9 cellular contexts compared by ENCODE assay signal in genomic region chr6:138001750-138002349, GRCh38.
DNase-seq lines count a peak whose midpoint lies in the region; ATAC-seq and TF ChIP-seq lines count a peak whose summit lies in the region.
"Had no signal": no experiment of that assay in that cellular context is flagged by ENCODE, and none has a peak within 500 bp of the region (broad histone marks: within the 10 kb centered on the region; RNA-seq: fewer than 3 reads in every experiment).

No MANE protein-coding gene starts in this region.

- no peaks in the 10 kb centered on the region for H3K36me3 ChIP-seq in CD8-positive, alpha-beta T cell (ENCODE audit: insufficient read depth, low read length)
- H3K36me3 ChIP-seq in SK-N-MC (ENCODE audit: insufficient read depth, low read length) (no peaks in the 10 kb centered on the region), prostate gland (no peaks in the 10 kb centered on the region)

- intact Hi-C loops in CD8-positive, alpha-beta T cell (cut with DNase I, micrococcal nuclease): loop anchor here (1.0 to 10.0 kb wide), 7 partner anchors 107 to 907 kb away; partner anchors contain the start of gene SMIM28 (in 1 of the 2)
- intact Hi-C loops in prostate gland (cut with DNase I): loop anchor here (1.0 to 10.0 kb wide), 2 partner anchors 107 to 283 kb away; no protein-coding TSS in a partner anchor

- peaks cover 6% of the 10 kb centered on the region for H3K9me3 Mint-ChIP-seq in CD8-positive, alpha-beta T cell
- H3K9me3 Mint-ChIP-seq in activated naive CD4-positive, alpha-beta T cell treated with anti-CD3 and anti-CD28 coated beads, Interleukin-2, amount 10 ng/mL, durations not matched to agents 7 days and 5 days: peaks cover 2% of the 10 kb centered on the region

- DNase-seq in CD8-positive, alpha-beta T cell: peak; percentile 39 to 74 (median 60)
- DNase-seq in HT1080 (ENCODE audit: low read depth): peak; percentile 55
- peak; percentile 37 for DNase-seq in SK-N-MC (ENCODE audit: low read depth, low spot score)
- DNase-seq in activated naive CD4-positive, alpha-beta T cell treated with anti-CD3 and anti-CD28 coated beads, Interleukin-2, amount 10 ng/mL, durations not matched to agents 7 days and 5 days: peak; percentile 76
- DNase-seq in glomerular visceral epithelial cell (ENCODE audit: extremely low spot score): peak; percentile 51
- peak; percentile 65 for DNase-seq in prostate gland (ENCODE audit: low spot score)
- DNase-seq in islet precursor cell: no peak

- peak; percentile 54 for ATAC-seq in CD8-positive, alpha-beta T cell
- ATAC-seq in GM19328 (IDR thresholded peaks at IDR 0.05; ENCODE audit: unreplicated experiment): no peak

- no peak overlapping the region for H3K27ac ChIP-seq in CD8-positive, alpha-beta T cell (ENCODE audit: low read depth, low read length)
- H3K27ac ChIP-seq in SK-N-MC (no peak overlapping the region; the same call in 1 of the 2 replicates), prostate gland (no peak overlapping the region)

- no peaks in the 10 kb centered on the region for H3K4me1 ChIP-seq in CD8-positive, alpha-beta T cell (ENCODE audit: insufficient read depth, low read length)
- H3K4me1 ChIP-seq in prostate gland (replicated peaks): no peaks in the 10 kb centered on the region

- POLR2A ChIA-PET in CD8-positive, alpha-beta T cell (lab: Charles Lee): interaction anchor here (0.7 kb wide), 1 partner anchor 542 kb away, joined by 6 read pairs; no protein-coding TSS in a partner anchor

- no peak overlapping the region for H3K27ac Mint-ChIP-seq in CD8-positive, alpha-beta T cell
- no peak overlapping the region for H3K27ac Mint-ChIP-seq in activated naive CD4-positive, alpha-beta T cell treated with anti-CD3 and anti-CD28 coated beads, Interleukin-2, amount 10 ng/mL, durations not matched to agents 7 days and 5 days
- H3K27ac Mint-ChIP-seq: IgD-negative memory B cell had no signal

- no peak for TF ChIP-seq POLR2A in prostate gland (IDR thresholded peaks at IDR 0.05)

- H3K4me1 Mint-ChIP-seq in CD8-positive, alpha-beta T cell (ENCODE audit: low read depth): peaks cover 8% of the 10 kb centered on the region
- H3K4me1 Mint-ChIP-seq in activated naive CD4-positive, alpha-beta T cell treated with anti-CD3 and anti-CD28 coated beads, Interleukin-2, amount 10 ng/mL, durations not matched to agents 7 days and 5 days: peaks cover 23% of the 10 kb centered on the region

- WGBS in prostate gland: 10% methylated on average over 6 of the region's 6 CpGs

- CTCF ChIA-PET in CD8-positive, alpha-beta T cell (lab: Charles Lee): interaction anchor here (0.6 to 4.3 kb wide), 12 partner anchors 9 to 704 kb away, joined by 3 to 46 read pairs (median 4); no protein-coding TSS in a partner anchor
- CTCF ChIA-PET in activated naive CD4-positive, alpha-beta T cell treated with anti-CD3 and anti-CD28 coated beads, Interleukin-2, amount 10 ng/mL, durations not matched to agents 7 days and 5 days (lab: Charles Lee): interaction anchor here (0.6 to 6.9 kb wide), 10 partner anchors 21 to 511 kb away, joined by 3 to 69 read pairs (median 4); no protein-coding TSS in a partner anchor

- H3K36me3 Mint-ChIP-seq in CD8-positive, alpha-beta T cell: no peaks in the 10 kb centered on the region
- H3K36me3 Mint-ChIP-seq in activated naive CD4-positive, alpha-beta T cell treated with anti-CD3 and anti-CD28 coated beads, Interleukin-2, amount 10 ng/mL, durations not matched to agents 7 days and 5 days: peaks cover under 1% of the 10 kb centered on the region
- H3K36me3 Mint-ChIP-seq: IgD-negative memory B cell had no signal

- no peak overlapping the region for H3K4me3 ChIP-seq in CD8-positive, alpha-beta T cell (ENCODE audit: low read depth, low read length)
- H3K4me3 ChIP-seq in SK-N-MC (peak overlapping the region; percentile 25; the same call in 1 of the 2 replicates), prostate gland (no peak overlapping the region)

- H3K27me3 ChIP-seq in CD8-positive, alpha-beta T cell (ENCODE audit: insufficient read depth, low read length): no peaks in the 10 kb centered on the region
- H3K27me3 ChIP-seq in prostate gland (replicated peaks; ENCODE audit: insufficient read depth): no peaks in the 10 kb centered on the region

- H3K9ac ChIP-seq in SK-N-MC (ENCODE audit: insufficient read length): no peak overlapping the region

- no peaks in the 10 kb centered on the region for H3K27me3 Mint-ChIP-seq in CD8-positive, alpha-beta T cell (ENCODE audit: low read depth)
- peaks cover 13% of the 10 kb centered on the region for H3K27me3 Mint-ChIP-seq in activated naive CD4-positive, alpha-beta T cell treated with anti-CD3 and anti-CD28 coated beads, Interleukin-2, amount 10 ng/mL, durations not matched to agents 7 days and 5 days
- H3K27me3 Mint-ChIP-seq: IgD-negative memory B cell had no signal

- no peaks in the 10 kb centered on the region for H3K9me3 ChIP-seq in CD8-positive, alpha-beta T cell (ENCODE audit: low read length)
- H3K9me3 ChIP-seq in SK-N-MC (ENCODE audit: low read depth, low read length) (no peaks in the 10 kb centered on the region), prostate gland (no peaks in the 10 kb centered on the region)

- H3K4me3 Mint-ChIP-seq in CD8-positive, alpha-beta T cell: no peak overlapping the region
- no peak overlapping the region for H3K4me3 Mint-ChIP-seq in activated naive CD4-positive, alpha-beta T cell treated with anti-CD3 and anti-CD28 coated beads, Interleukin-2, amount 10 ng/mL, durations not matched to agents 7 days and 5 days
- H3K4me3 Mint-ChIP-seq: IgD-negative memory B cell had no signal

- TF ChIP-seq CTCF in CD8-positive, alpha-beta T cell (IDR thresholded peaks at IDR 0.05): peak; percentile 88
- peak; percentile 73 to 91 (median 90) for TF ChIP-seq CTCF in prostate gland (IDR thresholded peaks at IDR 0.05)
